ENCODE assay signal across 8 cellular contexts in the genomic region with DNA sequence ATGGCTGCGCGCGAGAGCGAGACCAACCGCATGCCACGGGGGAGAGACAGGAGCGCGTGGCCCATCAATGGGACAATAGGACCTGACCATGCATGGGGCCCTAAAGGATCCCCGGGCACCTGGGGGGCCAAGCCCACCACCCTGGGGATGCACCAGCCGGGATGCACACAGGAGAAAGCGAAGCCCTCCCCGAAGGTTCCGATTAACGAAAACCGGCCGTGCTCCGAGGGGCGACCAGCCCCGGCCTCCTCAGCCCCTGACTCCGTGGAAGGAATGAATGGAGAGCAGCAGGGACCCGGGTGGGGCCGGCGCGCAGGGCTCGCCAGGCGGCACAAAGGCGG. TPM values are rescaled to one million over a fixed set of nuclear protein-coding genes. Genes with fewer than 3 reads are reported as not detected.
DNase-seq lines count a peak whose midpoint lies in the region; ATAC-seq and TF ChIP-seq lines count a peak whose summit lies in the region.

No MANE protein-coding gene starts in this region.

- no peak overlapping the region for H2AFZ ChIP-seq in smooth muscle cell (ENCODE audit: low read depth)

- peak overlapping the region; percentile 60 to 90 (median 77) for H3K27ac Mint-ChIP-seq in CD14-positive monocyte
- peak overlapping the region; percentile 84 for H3K27ac Mint-ChIP-seq in activated T-helper 2 cell treated with anti-CD3 and anti-CD28 coated beads, Interferon-gamma antibody, Interleukin-2, Interleukin-4, amounts not matched to agents 10 μg/mL and 5 μg/mL and 100 μg/mL, durations not matched to agents 14 hours and 24 hours and 36 hours

- peak overlapping the region; percentile 94 to 95 for H3K4me3 Mint-ChIP-seq in CD14-positive monocyte
- peak overlapping the region; percentile 93 for H3K4me3 Mint-ChIP-seq in activated T-helper 2 cell treated with anti-CD3 and anti-CD28 coated beads, Interferon-gamma antibody, Interleukin-2, Interleukin-4, amounts not matched to agents 10 μg/mL and 5 μg/mL and 100 μg/mL, durations not matched to agents 14 hours and 24 hours and 36 hours (ENCODE audit: low read depth)

- no peak for TF ChIP-seq CTCF in CD14-positive monocyte (IDR thresholded peaks at IDR 0.05)
- no peak for TF ChIP-seq CTCF in smooth muscle cell (IDR thresholded peaks at IDR 0.05; ENCODE audit: borderline replicate concordance, insufficient read depth, poor library complexity, severe bottlenecking)

- H3K4me2 ChIP-seq in smooth muscle cell: peak overlapping the region; percentile 91

- peaks cover 0 to 5% of the 10 kb centered on the region in 2 donors for H3K36me3 Mint-ChIP-seq in CD14-positive monocyte
- H3K36me3 Mint-ChIP-seq in activated T-helper 2 cell treated with anti-CD3 and anti-CD28 coated beads, Interferon-gamma antibody, Interleukin-2, Interleukin-4, amounts not matched to agents 10 μg/mL and 5 μg/mL and 100 μg/mL, durations not matched to agents 14 hours and 24 hours and 36 hours (ENCODE audit: low read depth): peaks cover 36% of the 10 kb centered on the region

- H3K4me3 ChIP-seq in HUES6 (ENCODE audit: low read depth, low read length): peak overlapping the region; percentile 79
- peak overlapping the region; percentile 98 for H3K4me3 ChIP-seq in iPS-18c (ENCODE audit: insufficient read depth, low read depth, low read length)
- peak overlapping the region; percentile 84 for H3K4me3 ChIP-seq in smooth muscle cell

- H3K27ac ChIP-seq in HUES6 (ENCODE audit: low read depth, low read length) (peak overlapping the region; percentile 74; the same call in 1 of the 2 replicates), smooth muscle cell (ENCODE audit: low read depth) (peak overlapping the region; percentile 10)

- H3K9me3 Mint-ChIP-seq in CD14-positive monocyte: peaks cover 0 to 2% (median 0%) of the 10 kb centered on the region in 7 donors
- no peaks in the 10 kb centered on the region for H3K9me3 Mint-ChIP-seq in activated T-helper 2 cell treated with anti-CD3 and anti-CD28 coated beads, Interferon-gamma antibody, Interleukin-2, Interleukin-4, amounts not matched to agents 10 μg/mL and 5 μg/mL and 100 μg/mL, durations not matched to agents 14 hours and 24 hours and 36 hours

- WGBS in smooth muscle cell (ENCODE audit: low lambda C conversion rate): 0% methylated on average over 26 of the region's 27 CpGs

- peaks cover 39% of the 10 kb centered on the region for H4K20me1 ChIP-seq in smooth muscle cell (ENCODE audit: low read depth)

- peak; percentile 3 for ATAC-seq in GM18873 (IDR thresholded peaks at IDR 0.05; ENCODE audit: low FRiP score, unreplicated experiment)
- ATAC-seq in GM19463 (IDR thresholded peaks at IDR 0.05; ENCODE audit: unreplicated experiment): no peak

- H3K9ac ChIP-seq in HUES6 (ENCODE audit: low read length): peak overlapping the region; percentile 90
- H3K9ac ChIP-seq in smooth muscle cell (ENCODE audit: low read depth): peak overlapping the region; percentile 76

- H3K27me3 Mint-ChIP-seq in CD14-positive monocyte (ENCODE audit: low read depth in 3 of 3): peaks cover 0 to 2% (median 0%) of the 10 kb centered on the region in 3 donors
- H3K27me3 Mint-ChIP-seq in activated T-helper 2 cell treated with anti-CD3 and anti-CD28 coated beads, Interferon-gamma antibody, Interleukin-2, Interleukin-4, amounts not matched to agents 10 μg/mL and 5 μg/mL and 100 μg/mL, durations not matched to agents 14 hours and 24 hours and 36 hours (ENCODE audit: low read depth): no peaks in the 10 kb centered on the region

- peaks cover 18% of the 10 kb centered on the region for H3K4me1 ChIP-seq in HUES6 (ENCODE audit: control insufficient read depth, insufficient read depth, low read length)
- peaks cover 20% of the 10 kb centered on the region for H3K4me1 ChIP-seq in smooth muscle cell (ENCODE audit: low read depth)

- H3F3A ChIP-seq in smooth muscle cell (ENCODE audit: low read depth): peaks cover 10% of the 10 kb centered on the region

- H3K9me3 ChIP-seq in HUES6 (ENCODE audit: control insufficient read depth, insufficient read depth, low read depth, low read length) (no peaks in the 10 kb centered on the region), iPS-18c (ENCODE audit: control insufficient read depth, insufficient read depth, low read length) (no peaks in the 10 kb centered on the region), smooth muscle cell (replicated peaks; ENCODE audit: low read depth) (no peaks in the 10 kb centered on the region)

- H3K36me3 ChIP-seq in HUES6 (ENCODE audit: control insufficient read depth, insufficient read depth, low read length) (peaks cover 8% of the 10 kb centered on the region), smooth muscle cell (ENCODE audit: low read depth) (no peaks in the 10 kb centered on the region)

- no peak for DNase-seq in CD14-positive monocyte (ENCODE audit: low spot score)
- peak; percentile 25 for DNase-seq in activated T-helper 2 cell treated with anti-CD3 and anti-CD28 coated beads, Interferon-gamma antibody, Interleukin-2, Interleukin-4, amounts not matched to agents 10 μg/mL and 5 μg/mL and 100 μg/mL, durations not matched to agents 14 hours and 24 hours and 36 hours (ENCODE audit: low spot score)
- DNase-seq in smooth muscle cell (lab: John Stamatoyannopoulos, UW; ENCODE audit: unreplicated experiment): no peak
- DNase-seq in DMS153 (lab: John Stamatoyannopoulos, UW): no peak

- intact Hi-C loops in CD14-positive monocyte (cut with micrococcal nuclease): loop anchor here (2.0 to 5.0 kb wide), 2 partner anchors 29 to 42 kb away; partner anchors contain the start of gene SUMO2 (in 1 of the 2)
- intact Hi-C loops in activated T-helper 2 cell treated with anti-CD3 and anti-CD28 coated beads, Interferon-gamma antibody, Interleukin-2, Interleukin-4, amounts not matched to agents 10 μg/mL and 5 μg/mL and 100 μg/mL, durations not matched to agents 14 hours and 24 hours and 36 hours (cut with micrococcal nuclease): loop anchor here (1.0 to 5.0 kb wide), 4 partner anchors 23 to 48 kb away; partner anchors contain the start of gene NT5C

- no peaks in the 10 kb centered on the region for H3K27me3 ChIP-seq in HUES6 (ENCODE audit: control insufficient read depth, insufficient read depth, low read length)
- no peaks in the 10 kb centered on the region for H3K27me3 ChIP-seq in smooth muscle cell (ENCODE audit: low read depth)

- peaks cover 25% of the 10 kb centered on the region for H3K4me1 Mint-ChIP-seq in CD14-positive monocyte
- H3K4me1 Mint-ChIP-seq in activated T-helper 2 cell treated with anti-CD3 and anti-CD28 coated beads, Interferon-gamma antibody, Interleukin-2, Interleukin-4, amounts not matched to agents 10 μg/mL and 5 μg/mL and 100 μg/mL, durations not matched to agents 14 hours and 24 hours and 36 hours (ENCODE audit: low read depth): peaks cover 32% of the 10 kb centered on the region

- peaks cover 52% of the 10 kb centered on the region for H3K79me2 ChIP-seq in smooth muscle cell (ENCODE audit: low read depth)

RNA-seq across cellular contexts. Expression of gene JPT1, which starts 0.5 kb away (rescaled TPM):
- 100 to 1,000 TPM; 156 to 181 TPM for polyA plus RNA-seq in CD14-positive monocyte
- total RNA-seq in activated T-helper 2 cell treated with anti-CD3 and anti-CD28 coated beads, Interferon-gamma antibody, Interleukin-2, Interleukin-4, amounts not matched to agents 10 μg/mL and 5 μg/mL and 100 μg/mL, durations not matched to agents 14 hours and 24 hours and 36 hours: 282 and 290 TPM in 2 replicates
- total RNA-seq in smooth muscle cell: 103 and 141 TPM in 2 replicates
- 240 and 288 TPM in 2 replicates for polyA plus RNA-seq in smooth muscle cell

RNA-seq across cellular contexts. Expression of gene NT5C, which starts 22.3 kb away (rescaled TPM):
- polyA plus RNA-seq in CD14-positive monocyte (10 to 100 TPM; 27.8 to 36.2 TPM), smooth muscle cell (46.8 and 53.5 TPM in 2 replicates)
- 72.7 and 86.6 TPM in 2 replicates for total RNA-seq in activated T-helper 2 cell treated with anti-CD3 and anti-CD28 coated beads, Interferon-gamma antibody, Interleukin-2, Interleukin-4, amounts not matched to agents 10 μg/mL and 5 μg/mL and 100 μg/mL, durations not matched to agents 14 hours and 24 hours and 36 hours
- total RNA-seq in smooth muscle cell: 25.8 and 39.9 TPM in 2 replicates

RNA-seq across cellular contexts. Expression of gene SUMO2, which starts 28.9 kb away (rescaled TPM):
- polyA plus RNA-seq in CD14-positive monocyte (100 to 1,000 TPM; 282 to 318 TPM), smooth muscle cell (416 and 419 TPM in 2 replicates)
- 653 and 679 TPM in 2 replicates for total RNA-seq in activated T-helper 2 cell treated with anti-CD3 and anti-CD28 coated beads, Interferon-gamma antibody, Interleukin-2, Interleukin-4, amounts not matched to agents 10 μg/mL and 5 μg/mL and 100 μg/mL, durations not matched to agents 14 hours and 24 hours and 36 hours
- total RNA-seq in smooth muscle cell: 104 and 111 TPM in 2 replicates

RNA-seq across cellular contexts. Expression of gene ARMC7, which starts 44.1 kb away (rescaled TPM):
- polyA plus RNA-seq in CD14-positive monocyte (1 to 10 TPM; 1.3 to 2.1 TPM), smooth muscle cell (1.8 and 3.5 TPM in 2 replicates)
- 9.9 and 10.1 TPM in 2 replicates for total RNA-seq in activated T-helper 2 cell treated with anti-CD3 and anti-CD28 coated beads, Interferon-gamma antibody, Interleukin-2, Interleukin-4, amounts not matched to agents 10 μg/mL and 5 μg/mL and 100 μg/mL, durations not matched to agents 14 hours and 24 hours and 36 hours
- 3.0 and 6.8 TPM in 2 replicates for total RNA-seq in smooth muscle cell

RNA-seq across cellular contexts. Expression of gene NUP85, which starts 51.7 kb away (rescaled TPM):
- polyA plus RNA-seq in CD14-positive monocyte (10 to 100 TPM; 36.3 to 38.7 TPM), smooth muscle cell (43.2 and 48.0 TPM in 2 replicates)
- total RNA-seq in activated T-helper 2 cell treated with anti-CD3 and anti-CD28 coated beads, Interferon-gamma antibody, Interleukin-2, Interleukin-4, amounts not matched to agents 10 μg/mL and 5 μg/mL and 100 μg/mL, durations not matched to agents 14 hours and 24 hours and 36 hours: 115 and 122 TPM in 2 replicates
- total RNA-seq in smooth muscle cell: 24.0 and 29.2 TPM in 2 replicates
